9 cellular contexts compared by ENCODE assay signal in the genomic region with DNA sequence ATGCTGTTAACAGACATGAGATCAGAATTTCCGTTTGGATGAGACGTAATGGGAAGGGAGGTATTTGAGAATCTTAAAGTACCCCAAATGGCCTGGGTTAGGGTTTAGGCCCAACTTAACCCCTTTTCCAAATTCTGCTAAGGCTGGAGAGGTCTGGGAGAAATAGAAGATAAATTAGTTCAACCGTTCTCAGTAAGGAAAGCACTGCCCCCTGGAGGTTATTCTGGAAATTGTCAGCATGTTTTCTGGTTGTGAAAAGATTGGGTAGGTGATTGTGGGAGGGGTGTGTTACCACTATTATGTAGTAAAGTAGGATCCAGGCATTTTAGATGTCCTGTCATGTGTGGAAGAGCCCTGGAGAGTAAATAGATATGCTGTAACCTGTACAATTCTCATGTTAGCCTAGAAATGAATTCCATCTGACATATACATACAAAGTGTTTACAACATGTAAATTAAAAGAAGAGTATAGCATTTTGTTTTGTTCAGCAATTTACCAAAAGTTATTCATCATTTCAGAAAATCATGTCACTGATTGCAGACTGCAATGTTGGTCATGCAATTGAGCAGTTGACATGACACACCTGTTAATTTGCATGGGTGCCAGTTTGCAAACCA. TPM values are rescaled to one million over a fixed set of nuclear protein-coding genes. Genes with fewer than 3 reads are reported as not detected.
A peak's percentile ranks its signal among the peaks of the same experiment; 100 is the strongest.
DNase-seq lines count a peak whose midpoint lies in the region; ATAC-seq, FAIRE-seq and TF ChIP-seq lines count a peak whose summit lies in the region.
"Had no signal": no experiment of that assay in that cellular context is flagged by ENCODE, and none has a peak within 500 bp of the region (broad histone marks: within the 10 kb centered on the region; RNA-seq: fewer than 3 reads in every experiment).

No MANE protein-coding gene starts in this region.

- peak; percentile 10 for DNase-seq in AG09319 (ENCODE audit: extremely low read depth, low read depth)
- peak; percentile 36 for DNase-seq in NCI-H748 (lab: John Stamatoyannopoulos, UW; ENCODE audit: unreplicated experiment)
- DNase-seq in activated CD8-positive, alpha-beta memory T cell treated with anti-CD3 and anti-CD28 coated beads, Interleukin-2, amount 10 ng/mL, durations not matched to agents 7 days and 5 days = peak; percentile 57
- DNase-seq in fibroblast of pulmonary artery (ENCODE audit: low read depth) = peak; percentile 67
- DNase-seq in pancreas = peak in 3 of 6 donors; percentile 17 to 53 (median 20)

- ATAC-seq in HG03175 (IDR thresholded peaks at IDR 0.05; ENCODE audit: unreplicated experiment) (peak; percentile 81), pancreas (peak; percentile 53 to 82 (median 75)), GM21723 (IDR thresholded peaks at IDR 0.05; ENCODE audit: unreplicated experiment) (no peak)
- ATAC-seq in activated CD8-positive, alpha-beta memory T cell treated with anti-CD3 and anti-CD28 coated beads, Interleukin-2, amount 10 ng/mL, durations not matched to agents 7 days and 5 days = peak; percentile 51

- CTCF ChIA-PET in activated CD8-positive, alpha-beta memory T cell treated with anti-CD3 and anti-CD28 coated beads, Interleukin-2, amount 10 ng/mL, durations not matched to agents 7 days and 5 days (lab: Charles Lee) = interaction anchor here (1.0 to 4.2 kb wide), 4 partner anchors 297 to 495 kb away, joined by 3 to 21 read pairs (median 8); no protein-coding TSS in a partner anchor

- TF ChIP-seq CTCF in AG09319 (IDR thresholded peaks at IDR 0.05; ENCODE audit: low read depth, low read length) = peak; percentile 68
- TF ChIP-seq CTCF in GM12875 (IDR thresholded peaks at IDR 0.05; ENCODE audit: borderline replicate concordance, insufficient read depth, low read depth, low read length) = peak; percentile 56
- peak; percentile 75 for TF ChIP-seq CTCF in fibroblast of pulmonary artery (IDR thresholded peaks at IDR 0.05; ENCODE audit: low read length, missing control alignments)
- TF ChIP-seq CTCF in pancreas (IDR thresholded peaks at IDR 0.05) = peak; percentile 61 to 69 (median 67)

- WGBS in pancreas, 2 donors = 8 to 12% methylated on average over 3 of the region's 3 CpGs

- H3K4me3 ChIP-seq in GM12875 (ENCODE audit: low read depth, low read length) (no peak overlapping the region), fibroblast of pulmonary artery (replicated peaks; ENCODE audit: low read depth, low read length) (no peak overlapping the region), pancreas (no peak overlapping the region)

- peaks cover 20% of the 10 kb centered on the region for H3K27me3 Mint-ChIP-seq in activated CD8-positive, alpha-beta memory T cell treated with anti-CD3 and anti-CD28 coated beads, Interleukin-2, amount 10 ng/mL, durations not matched to agents 7 days and 5 days

- no peaks in the 10 kb centered on the region for H3K36me3 ChIP-seq in pancreas

- no peak overlapping the region for H3K27ac Mint-ChIP-seq in activated CD8-positive, alpha-beta memory T cell treated with anti-CD3 and anti-CD28 coated beads, Interleukin-2, amount 10 ng/mL, durations not matched to agents 7 days and 5 days
- H3K27ac Mint-ChIP-seq: stimulated activated naive CD8-positive, alpha-beta T cell treated with anti-CD3 and anti-CD28 coated beads, Interleukin-15, Interleukin-2, amounts not matched to agents 100 ng/mL and 50 ng/mL, for 24 hours had no signal

- no peaks in the 10 kb centered on the region for H3K4me1 ChIP-seq in pancreas

- no peak overlapping the region for H3K27ac ChIP-seq in pancreas

- no peak overlapping the region for H3K4me3 Mint-ChIP-seq in activated CD8-positive, alpha-beta memory T cell treated with anti-CD3 and anti-CD28 coated beads, Interleukin-2, amount 10 ng/mL, durations not matched to agents 7 days and 5 days
- H3K4me3 Mint-ChIP-seq: stimulated activated naive CD8-positive, alpha-beta T cell treated with anti-CD3 and anti-CD28 coated beads, Interleukin-15, Interleukin-2, amounts not matched to agents 100 ng/mL and 50 ng/mL, for 24 hours had no signal

- intact Hi-C loops in pancreas (cut with DNase I) = loop anchor here in 2 of 3 donors (5.0 to 10.0 kb wide), 2 partner anchors 298 to 301 kb away; no protein-coding TSS in a partner anchor

- H3K9me3 Mint-ChIP-seq in activated CD8-positive, alpha-beta memory T cell treated with anti-CD3 and anti-CD28 coated beads, Interleukin-2, amount 10 ng/mL, durations not matched to agents 7 days and 5 days (ENCODE audit: low read depth) = no peaks in the 10 kb centered on the region
- H3K9me3 Mint-ChIP-seq: stimulated activated naive CD8-positive, alpha-beta T cell treated with anti-CD3 and anti-CD28 coated beads, Interleukin-15, Interleukin-2, amounts not matched to agents 100 ng/mL and 50 ng/mL, for 24 hours had no signal

- no peaks in the 10 kb centered on the region for H3K9me3 ChIP-seq in pancreas

- H3K27me3 ChIP-seq in pancreas = peaks cover 0 to 8% (median 0%) of the 10 kb centered on the region in 4 donors

- no peak for FAIRE-seq in pancreas (lab: Jason Lieb, UNC)

- no peaks in the 10 kb centered on the region for H3K36me3 Mint-ChIP-seq in activated CD8-positive, alpha-beta memory T cell treated with anti-CD3 and anti-CD28 coated beads, Interleukin-2, amount 10 ng/mL, durations not matched to agents 7 days and 5 days

- no peaks in the 10 kb centered on the region for H3K4me1 Mint-ChIP-seq in activated CD8-positive, alpha-beta memory T cell treated with anti-CD3 and anti-CD28 coated beads, Interleukin-2, amount 10 ng/mL, durations not matched to agents 7 days and 5 days

RNA-seq across cellular contexts. Expression of gene GRXCR1, which starts 26.8 kb away (rescaled TPM):
- not detected for total RNA-seq in activated CD8-positive, alpha-beta memory T cell treated with anti-CD3 and anti-CD28 coated beads, Interleukin-2, amount 10 ng/mL, durations not matched to agents 7 days and 5 days
- total RNA-seq in pancreas = not detected
- under 1 TPM in 1 of 2 donors, not detected in 1; 0.12 TPM for polyA plus RNA-seq in pancreas
